14 cellular contexts compared by ENCODE assay signal in genomic region chr5:144335561-144335960, GRCh38.
DNase-seq lines count a peak whose midpoint lies in the region; ATAC-seq lines count a peak whose summit lies in the region.
"Had no signal": no experiment of that assay in that cellular context is flagged by ENCODE, and none has a peak within 500 bp of the region (broad histone marks: within the 10 kb centered on the region; RNA-seq: fewer than 3 reads in every experiment).

No MANE protein-coding gene starts in this region.

- intact Hi-C loops in left colon (cut with DNase I, micrococcal nuclease) = no loop called here

- peak; percentile 66 for ATAC-seq in GM18517 (IDR thresholded peaks at IDR 0.05; ENCODE audit: unreplicated experiment)
- ATAC-seq in GM21526 (IDR thresholded peaks at IDR 0.05; ENCODE audit: low FRiP score, unreplicated experiment) = peak; percentile 81
- peak; percentile 43 for ATAC-seq in HG03378 (IDR thresholded peaks at IDR 0.05; ENCODE audit: unreplicated experiment)
- no peak for ATAC-seq in left colon
- ATAC-seq: activated CD8-positive, alpha-beta T cell treated with anti-CD3 and anti-CD28 coated beads, Interleukin-2, amount 10 ng/mL, durations not matched to agents 7 days and 5 days; naive thymus-derived CD8-positive, alpha-beta T cell had no signal

- DNase-seq in NCI-H510A treated with DMSO at 0.1 percent for 48 hours (lab: John Stamatoyannopoulos, UW) (peak; percentile 40), ecto neural progenitor cell (ENCODE audit: low spot score) (no peak), left colon (no peak), hippocampal formation (lab: John Stamatoyannopoulos, UW) (no peak), T-helper 9 cell (no peak)
- DNase-seq: activated CD8-positive, alpha-beta T cell treated with anti-CD3 and anti-CD28 coated beads, Interleukin-2, amount 10 ng/mL, durations not matched to agents 7 days and 5 days; EL; foreskin fibroblast; naive thymus-derived CD8-positive, alpha-beta T cell; OCI-M1; trophoblast cell had no signal
